ENCODE assay signal across 24 cellular contexts in genomic region chr2:60742419-60742818, GRCh38.
"Had no signal": no experiment of that assay in that cellular context is flagged by ENCODE, and none has a peak within 500 bp of the region (broad histone marks: within the 10 kb centered on the region; RNA-seq: fewer than 3 reads in every experiment).

No MANE protein-coding gene starts in this region.

- H3K36me3 Mint-ChIP-seq: activated naive CD8-positive, alpha-beta T cell; immature natural killer cell; mesothelial cell of epicardium; naive B cell; stimulated activated naive B cell treated with anti-CD40 and anti-IgM and Interleukin-4, amounts not matched to agents 10 μg/mL and 1 μg/mL and 100 μg/mL, for 72 hours had no signal

- H3K9me3 Mint-ChIP-seq: central memory CD8-positive, alpha-beta T cell; dendritic cell treated with granulocyte-macrophage colony-stimulating factor and Interleukin-4, amounts not matched to agents 40 ng/mL and 50 ng/mL, for 4 days; immature natural killer cell; stimulated activated naive B cell treated with anti-CD40 and anti-IgM and Interleukin-4, amounts not matched to agents 10 μg/mL and 1 μg/mL and 100 μg/mL, for 72 hours; T-helper 2 cell treated with Interferon-gamma antibody and Interleukin-4, amounts not matched to agents 5 μg/mL and 100 μg/mL, for 36 hours had no signal

- ATAC-seq: left colon; psoas muscle; stimulated activated naive B cell treated with anti-CD40 and anti-IgM and Interleukin-4, amounts not matched to agents 10 μg/mL and 1 μg/mL and 100 μg/mL, for 72 hours had no signal

- H3K4me3 Mint-ChIP-seq: activated naive CD8-positive, alpha-beta T cell; central memory CD8-positive, alpha-beta T cell; dendritic cell treated with granulocyte-macrophage colony-stimulating factor and Interleukin-4, amounts not matched to agents 40 ng/mL and 50 ng/mL, for 4 days; immature natural killer cell; mesothelial cell of epicardium; naive B cell; stimulated activated naive B cell treated with anti-CD40 and anti-IgM and Interleukin-4, amounts not matched to agents 10 μg/mL and 1 μg/mL and 100 μg/mL, for 72 hours; T-helper 2 cell treated with Interferon-gamma antibody and Interleukin-4, amounts not matched to agents 5 μg/mL and 100 μg/mL, for 36 hours had no signal

- H3K4me1 Mint-ChIP-seq: mesothelial cell of epicardium had no signal

- DNase-seq: activated CD4-positive, alpha-beta T cell treated with anti-CD3 and anti-CD28 coated beads for 4 hours; activated CD4-positive, alpha-beta T cell treated with anti-CD3 and anti-CD28 coated beads, Interleukin-2, amount 50 U/mL, for 4 hours; activated CD4-positive, CD25-positive, alpha-beta regulatory T cell; activated effector memory CD4-positive, alpha-beta T cell treated with Interleukin-2 at 50 U/mL for 16 hours; activated naive CD4-positive, alpha-beta T cell treated with Interleukin-2 at 50 U/mL for 16 hours; activated T-cell treated with anti-CD3 and anti-CD28 coated beads for 4 hours; effector CD4-positive, alpha-beta T cell; immature natural killer cell; kidney; left colon; naive B cell; nucleus accumbens; psoas muscle; stimulated activated CD4-positive, alpha-beta T cell treated with anti-CD3 and anti-CD28 coated beads, Interleukin-15, amount 100 ng/mL, for 24 hours; stimulated activated CD4-positive, alpha-beta T cell treated with anti-CD3 and anti-CD28 coated beads, Interleukin-2, amount 100 ng/mL, for 24 hours; stimulated activated naive B cell treated with anti-CD40 and anti-IgM and Interleukin-4, amounts not matched to agents 10 μg/mL and 1 μg/mL and 100 μg/mL, for 72 hours; stomach; thyroid gland; upper lobe of left lung had no signal

- H3K27ac Mint-ChIP-seq: activated naive CD8-positive, alpha-beta T cell; dendritic cell treated with granulocyte-macrophage colony-stimulating factor and Interleukin-4, amounts not matched to agents 40 ng/mL and 50 ng/mL, for 4 days; immature natural killer cell; mesothelial cell of epicardium; naive B cell; stimulated activated naive B cell treated with anti-CD40 and anti-IgM and Interleukin-4, amounts not matched to agents 10 μg/mL and 1 μg/mL and 100 μg/mL, for 72 hours; T-helper 2 cell treated with Interferon-gamma antibody and Interleukin-4, amounts not matched to agents 5 μg/mL and 100 μg/mL, for 36 hours had no signal
